ENCODE assay signal across 10 cellular contexts in genomic region chr5:108093186-108093585, GRCh38.
DNase-seq lines count a peak whose midpoint lies in the region; ATAC-seq, FAIRE-seq and TF ChIP-seq lines count a peak whose summit lies in the region.
"Had no signal": no experiment of that assay in that cellular context is flagged by ENCODE, and none has a peak within 500 bp of the region (broad histone marks: within the 10 kb centered on the region; RNA-seq: fewer than 3 reads in every experiment).

No MANE protein-coding gene starts in this region.

- no peaks in the 10 kb centered on the region for H3K27me3 ChIP-seq in ascending aorta

- no peak for ATAC-seq in activated naive CD4-positive, alpha-beta T cell treated with anti-CD3 and anti-CD28 coated beads, Interleukin-2, amount 50 U/mL, for 72 hours

- no peaks in the 10 kb centered on the region for H3K36me3 ChIP-seq in ascending aorta

- intact Hi-C loops in ascending aorta (cut with DNase I), result no loop called here

- no peaks in the 10 kb centered on the region for H3K36me3 Mint-ChIP-seq in activated naive CD4-positive, alpha-beta T cell treated with anti-CD3 and anti-CD28 coated beads, Interleukin-2, amount 50 U/mL, for 72 hours

- TF ChIP-seq CTCF in LNCAP (IDR thresholded peaks at IDR 0.05) (peak; percentile 41; the same call in 1 of the 2 replicates), retinal pigment epithelial cell (conservative IDR thresholded peaks at IDR 0.05; ENCODE audit: low read depth, low read length) (peak; percentile 71), ascending aorta (IDR thresholded peaks at IDR 0.05) (no peak)

- peaks cover 0 to 8% of the 10 kb centered on the region in 2 donors for H3K9me3 Mint-ChIP-seq in activated naive CD4-positive, alpha-beta T cell treated with anti-CD3 and anti-CD28 coated beads, Interleukin-2, amount 50 U/mL, for 72 hours

- H3K9me3 ChIP-seq in ascending aorta, result no peaks in the 10 kb centered on the region

- no peaks in the 10 kb centered on the region for H3K4me1 ChIP-seq in ascending aorta

- no peak overlapping the region for H3K27ac Mint-ChIP-seq in activated naive CD4-positive, alpha-beta T cell treated with anti-CD3 and anti-CD28 coated beads, Interleukin-2, amount 50 U/mL, for 72 hours

- H3K4me3 ChIP-seq in retinal pigment epithelial cell (ENCODE audit: low read length) (no peak overlapping the region), ascending aorta (no peak overlapping the region)

- FAIRE-seq in GM12892 (lab: Jason Lieb, UNC), result no peak

- TF ChIP-seq POLR2A in GM12892 (IDR thresholded peaks at IDR 0.05; ENCODE audit: low read depth, low read length), result no peak

- peak; percentile 3 for DNase-seq in SIG-M5 treated with dmso at 0.1 percent for 504 hours (lab: John Stamatoyannopoulos, UW; ENCODE audit: unreplicated experiment)
- no peak for DNase-seq in SIG-M5 (lab: John Stamatoyannopoulos, UW)
- peak; percentile 41 to 47 for DNase-seq in dermis microvascular lymphatic vessel endothelial cell (ENCODE audit: low read depth in 2 of 2)
- peak; percentile 16 for DNase-seq in retinal pigment epithelial cell (ENCODE audit: low read depth)
- no peak for DNase-seq in ascending aorta (ENCODE audit: low spot score in 2 of 2)
- DNase-seq in GM12892 (ENCODE audit: insufficient read length), result no peak
- no peak for DNase-seq in activated naive CD4-positive, alpha-beta T cell treated with anti-CD3 and anti-CD28 coated beads, Interleukin-2, amount 50 U/mL, for 72 hours (ENCODE audit: low spot score in 2 of 2)
- DNase-seq: activated CD4-positive, alpha-beta T cell treated with anti-CD3 and anti-CD28 coated beads, Interleukin-2, amount 50 U/mL, for 48 hours had no signal

- H3K27ac ChIP-seq in ascending aorta, result no peak overlapping the region
- H3K27ac ChIP-seq: HL-60 had no signal

Comparison
In these comparisons a context has a peak if more than half of its experiments do, and no peak if none do; other contexts are left out.
1. DNase-seq: peak in SIG-M5 treated with dmso at 0.1 percent for 504 hours (single experiment), dermis microvascular lymphatic vessel endothelial cell (2 of 2) and retinal pigment epithelial cell (single experiment); none in SIG-M5 (single experiment), ascending aorta (0 of 2), GM12892 (single experiment) and activated naive CD4-positive, alpha-beta T cell treated with anti-CD3 and anti-CD28 coated beads, Interleukin-2, amount 50 U/mL, for 72 hours (0 of 2).
2. CTCF ChIP-seq: peak in LNCAP (single experiment) and retinal pigment epithelial cell (single experiment); none in ascending aorta (0 of 3).